In genomic region chr12:81626406-81626805, GRCh38 we compare ENCODE assay signal across 17 cellular contexts.
DNase-seq lines count a peak whose midpoint lies in the region; ATAC-seq and TF ChIP-seq lines count a peak whose summit lies in the region.
"Had no signal": no experiment of that assay in that cellular context is flagged by ENCODE, and none has a peak within 500 bp of the region (broad histone marks: within the 10 kb centered on the region; RNA-seq: fewer than 3 reads in every experiment).

No MANE protein-coding gene starts in this region.

- TF ChIP-seq CTCF in LNCaP clone FGC (IDR thresholded peaks at IDR 0.05; ENCODE audit: control insufficient read depth, extremely low read depth, insufficient read depth) (no peak), VCaP (conservative IDR thresholded peaks at IDR 0.05) (no peak)

- H3K4me3 ChIP-seq in LNCaP clone FGC (ENCODE audit: low read depth, low read length): no peak overlapping the region

- DNase-seq in COR-L47 (lab: John Stamatoyannopoulos, UW) (peak; percentile 39), LNCaP clone FGC (ENCODE audit: low read depth) (peak; percentile 80), NCI-H748 (lab: John Stamatoyannopoulos, UW; ENCODE audit: unreplicated experiment) (peak; percentile 70), cerebellar nuclear complex (lab: John Stamatoyannopoulos, UW) (no peak)
- DNase-seq: ACHN; CD4-positive, alpha-beta T cell; GF-D8; GOT3; H7; HFFc6; KBM-7 had no signal

- ATAC-seq in HG03280 (IDR thresholded peaks at IDR 0.05; ENCODE audit: unreplicated experiment) (no peak), HG03097 (IDR thresholded peaks at IDR 0.05; ENCODE audit: low FRiP score, unreplicated experiment) (no peak)
- ATAC-seq: HCT116, HepG2 had no signal

- H3K27ac ChIP-seq in VCaP: peak overlapping the region; percentile 47
- H3K27ac ChIP-seq: C4-2B had no signal

Comparison
In these comparisons a context has a peak if more than half of its experiments do, and no peak if none do; other contexts are left out.
1. DNase-seq: peak in COR-L47 (single experiment), LNCaP clone FGC (single experiment) and NCI-H748 (single experiment); none in cerebellar nuclear complex (0 of 2).